Comparison of ENCODE assay signal across 13 cellular contexts in genomic region chr22:27115816-27116256, GRCh38.
A peak's percentile ranks its signal among the peaks of the same experiment; 100 is the strongest.
DNase-seq lines count a peak whose midpoint lies in the region; ATAC-seq and TF ChIP-seq lines count a peak whose summit lies in the region.
"Had no signal": no experiment of that assay in that cellular context is flagged by ENCODE, and none has a peak within 500 bp of the region (broad histone marks: within the 10 kb centered on the region; RNA-seq: fewer than 3 reads in every experiment).

No MANE protein-coding gene starts in this region.

- no peaks in the 10 kb centered on the region for H4K20me1 ChIP-seq in smooth muscle cell (ENCODE audit: low read depth)

- no peaks in the 10 kb centered on the region for H3K9me3 ChIP-seq in smooth muscle cell (replicated peaks; ENCODE audit: low read depth)
- H3K9me3 ChIP-seq: sigmoid colon had no signal

- peak overlapping the region; percentile 48 for H3K27ac ChIP-seq in smooth muscle cell (ENCODE audit: low read depth)
- H3K27ac ChIP-seq: sigmoid colon had no signal

- no peaks in the 10 kb centered on the region for H3K36me3 ChIP-seq in smooth muscle cell (ENCODE audit: low read depth)
- H3K36me3 ChIP-seq: sigmoid colon had no signal

- ATAC-seq in esophagus mucosa, result no peak

- H3K4me2 ChIP-seq in smooth muscle cell, result no peak overlapping the region

- peaks cover 14% of the 10 kb centered on the region for H3K4me1 ChIP-seq in smooth muscle cell (ENCODE audit: low read depth)

- H3K4me3 ChIP-seq in astrocyte of the cerebellum (ENCODE audit: low read depth, low read length) (no peak overlapping the region), smooth muscle cell (no peak overlapping the region)
- H3K4me3 ChIP-seq: sigmoid colon had no signal

- no peaks in the 10 kb centered on the region for H3K27me3 ChIP-seq in smooth muscle cell (ENCODE audit: low read depth)
- H3K27me3 ChIP-seq: sigmoid colon had no signal

- DNase-seq in NOMO-1 treated with DMSO at 0.1 percent for 48 hours (lab: John Stamatoyannopoulos, UW; ENCODE audit: unreplicated experiment) (peak; percentile 20), NOMO-1 treated with dmso at 0.1 percent for 144 hours (lab: John Stamatoyannopoulos, UW; ENCODE audit: unreplicated experiment) (no peak), astrocyte of the cerebellum (ENCODE audit: low read depth) (peak; percentile 66), iris pigment epithelial cell (ENCODE audit: low read depth) (peak; percentile 81), smooth muscle cell (lab: John Stamatoyannopoulos, UW; ENCODE audit: unreplicated experiment) (no peak), NCI-H2196 treated with DMSO at 0.1 percent for 48 hours (lab: John Stamatoyannopoulos, UW; ENCODE audit: unreplicated experiment) (no peak)
- no peak for DNase-seq in central memory CD4-positive, alpha-beta T cell
- DNase-seq: activated CD4-positive, alpha-beta memory T cell treated with anti-CD3 and anti-CD28 coated beads for 36 hours; activated naive CD4-positive, alpha-beta T cell treated with Interleukin-2 at 50 U/mL for 16 hours; DND-41; NCI-H1436 treated with DMSO at 0.1 percent for 48 hours; sigmoid colon had no signal

- peak overlapping the region; percentile 26 for H3K9ac ChIP-seq in smooth muscle cell (ENCODE audit: low read depth)

- H3K79me2 ChIP-seq in smooth muscle cell (ENCODE audit: low read depth), result no peaks in the 10 kb centered on the region

- no peak overlapping the region for H2AFZ ChIP-seq in smooth muscle cell (ENCODE audit: low read depth)

- peaks cover 17% of the 10 kb centered on the region for H3F3A ChIP-seq in smooth muscle cell (ENCODE audit: low read depth)

- in situ Hi-C loops in astrocyte of the cerebellum (cut with HindIII; ENCODE audit: low sequenced_read_pairs), result no loop called here

- no peak for TF ChIP-seq CTCF in astrocyte of the cerebellum (IDR thresholded peaks at IDR 0.05; ENCODE audit: low read depth, low read length, missing control alignments)
- no peak for TF ChIP-seq CTCF in smooth muscle cell (IDR thresholded peaks at IDR 0.05; ENCODE audit: borderline replicate concordance, insufficient read depth, poor library complexity, severe bottlenecking)

- whole genome bisulfite sequencing in smooth muscle cell (ENCODE audit: low lambda C conversion rate), result 23% methylated on average over 5 of the region's 5 CpGs

Comparison
In these comparisons a context has a peak if more than half of its experiments do, and no peak if none do; other contexts are left out.
1. DNase-seq: peak in NOMO-1 treated with DMSO at 0.1 percent for 48 hours (single experiment), astrocyte of the cerebellum (single experiment) and iris pigment epithelial cell (single experiment); none in NOMO-1 treated with dmso at 0.1 percent for 144 hours (single experiment), smooth muscle cell (single experiment), central memory CD4-positive, alpha-beta T cell (single experiment) and NCI-H2196 treated with DMSO at 0.1 percent for 48 hours (single experiment).